In the genomic region with DNA sequence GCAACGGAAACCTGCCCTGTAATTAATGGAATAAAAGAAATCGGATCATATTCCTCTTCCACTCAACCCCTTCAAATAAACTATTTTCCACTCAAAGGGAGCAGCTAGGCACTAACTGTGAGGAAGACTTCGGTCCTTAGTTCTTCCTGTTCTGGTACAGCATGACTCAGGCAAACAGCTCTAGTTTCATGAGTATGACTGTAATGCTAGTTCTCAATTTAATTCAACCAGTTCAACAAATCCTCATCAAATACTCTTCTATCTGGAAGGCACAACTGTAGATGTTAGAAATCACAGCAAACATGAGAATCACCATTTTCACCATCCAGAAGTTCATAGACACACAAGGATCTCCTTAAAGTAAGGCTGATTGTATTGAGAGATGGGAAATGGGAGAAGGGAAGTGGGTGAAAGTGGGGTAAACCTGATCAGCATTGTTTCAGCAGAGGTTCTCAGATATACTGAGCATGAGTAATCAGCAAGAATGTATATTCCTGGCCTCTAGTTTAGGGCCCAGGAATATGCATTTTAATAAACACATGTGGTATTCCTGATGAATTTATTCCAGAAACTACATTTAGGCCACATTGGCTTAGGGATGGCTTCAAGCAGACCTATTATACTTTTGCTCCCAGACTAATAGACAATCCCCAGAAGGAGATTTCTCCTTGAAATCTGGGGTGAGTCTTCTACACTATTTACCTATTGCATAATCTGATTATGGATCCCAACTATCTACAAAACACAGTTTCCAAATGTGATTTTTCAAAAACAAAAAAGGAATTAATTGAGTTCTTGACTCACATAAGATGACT, we compare ENCODE assay signal across 10 cellular contexts.
A peak's percentile ranks its signal among the peaks of the same experiment; 100 is the strongest.
DNase-seq lines count a peak whose midpoint lies in the region; TF ChIP-seq lines count a peak whose summit lies in the region.
"Had no signal": no experiment of that assay in that cellular context is flagged by ENCODE, and none has a peak within 500 bp of the region (broad histone marks: within the 10 kb centered on the region; RNA-seq: fewer than 3 reads in every experiment).

No MANE protein-coding gene starts in this region.

- H3K4me2 ChIP-seq in neuronal stem cell (ENCODE audit: insufficient read depth, low read length, poor library complexity, severe bottlenecking): no peak overlapping the region

- DNase-seq in DMS 273 (lab: John Stamatoyannopoulos, UW; ENCODE audit: unreplicated experiment) (peak; percentile 23), DMS 273 treated with DMSO at 0.1 percent for 48 hours (lab: John Stamatoyannopoulos, UW) (no peak), M059J (ENCODE audit: low read depth) (peak; percentile 58), chondrocyte (ENCODE audit: low spot score) (no peak), neuronal stem cell (ENCODE audit: low spot score) (no peak), HuH-7 (ENCODE audit: low spot score) (no peak), NCI-H187 (lab: John Stamatoyannopoulos, UW) (no peak), A172 (ENCODE audit: low spot score) (no peak)
- DNase-seq: upper lobe of left lung had no signal

- no peak overlapping the region for H3K4me3 ChIP-seq in neuronal stem cell (ENCODE audit: low read length in 2 of 2)

- H2BK120ac ChIP-seq in neuronal stem cell (ENCODE audit: low read depth, low read length): no peak overlapping the region

- H3K4me1 ChIP-seq in neuronal stem cell (ENCODE audit: control insufficient read depth in 2 of 2, insufficient read depth in 1 of 2, low read depth in 1 of 2, low read length in 2 of 2): peaks cover 0 to 14% of the 10 kb centered on the region in 2 donors

- no peaks in the 10 kb centered on the region for H3K9me3 ChIP-seq in neuronal stem cell (replicated peaks in 1 of 2; ENCODE audit: control insufficient read depth in 2 of 2, insufficient read depth in 1 of 2, low read depth in 1 of 2, low read length in 2 of 2)
- H3K9me3 ChIP-seq: upper lobe of left lung had no signal

- H3K36me3 ChIP-seq in neuronal stem cell (replicated peaks in 1 of 2; ENCODE audit: control insufficient read depth in 2 of 2, insufficient read depth in 2 of 2, low read length in 2 of 2): no peaks in the 10 kb centered on the region
- H3K36me3 ChIP-seq: upper lobe of left lung had no signal

- H3K9me3 Mint-ChIP-seq in chondrocyte (ENCODE audit: low read depth): no peaks in the 10 kb centered on the region

- H3K9ac ChIP-seq in neuronal stem cell (ENCODE audit: low read depth, low read length, poor library complexity): no peak overlapping the region

- no peak overlapping the region for H4K8ac ChIP-seq in neuronal stem cell (ENCODE audit: low read depth, low read length)

- H4K91ac ChIP-seq in neuronal stem cell (ENCODE audit: low read depth, low read length, poor library complexity): no peak overlapping the region

- H2BK12ac ChIP-seq in neuronal stem cell (ENCODE audit: low read length): no peak overlapping the region

- H3K36me3 Mint-ChIP-seq in chondrocyte (ENCODE audit: low read depth): peaks cover 4% of the 10 kb centered on the region

- no peaks in the 10 kb centered on the region for H3K79me1 ChIP-seq in neuronal stem cell (ENCODE audit: low read depth, low read length)

- H2BK15ac ChIP-seq in neuronal stem cell (ENCODE audit: low read length): no peak overlapping the region

- no peaks in the 10 kb centered on the region for H3K27me3 ChIP-seq in neuronal stem cell (ENCODE audit: control insufficient read depth in 3 of 3, insufficient read depth in 3 of 3, low read depth in 1 of 3, low read length in 3 of 3)
- H3K27me3 ChIP-seq: upper lobe of left lung had no signal

- no peak overlapping the region for H3K23ac ChIP-seq in neuronal stem cell (ENCODE audit: low read depth, low read length, poor library complexity)

- H3K27me3 Mint-ChIP-seq in chondrocyte (ENCODE audit: low read depth): no peaks in the 10 kb centered on the region

- peaks cover 19% of the 10 kb centered on the region for H3K4me1 Mint-ChIP-seq in chondrocyte (ENCODE audit: low read depth)

- H3K27ac Mint-ChIP-seq in chondrocyte (ENCODE audit: unreplicated experiment): peak overlapping the region; percentile 41

- H2AK5ac ChIP-seq in neuronal stem cell (ENCODE audit: low read depth, low read length): no peak overlapping the region

- H3K4me3 Mint-ChIP-seq in chondrocyte (ENCODE audit: unreplicated experiment): peak overlapping the region; percentile 42

- H3K4ac ChIP-seq in neuronal stem cell (ENCODE audit: low read length): no peak overlapping the region

- no peak overlapping the region for H3K14ac ChIP-seq in neuronal stem cell (ENCODE audit: low read length)

- peak overlapping the region; percentile 24 for H2AFZ ChIP-seq in neuronal stem cell (ENCODE audit: low read length)

- no CpG with 5 or more reads among the region's 3 CpGs for WGBS in neuronal stem cell (ENCODE audit: extremely low coverage in 2 of 2, insufficient read length in 2 of 2, insufficient replicate concordance in 1 of 2), 2 donors

- no peak overlapping the region for H3K18ac ChIP-seq in neuronal stem cell (ENCODE audit: low read length)

- no peak for TF ChIP-seq CTCF in chondrocyte (IDR thresholded peaks at IDR 0.05)

- H3K27ac ChIP-seq in neuronal stem cell (replicated peaks; ENCODE audit: low read length): no peak overlapping the region
- H3K27ac ChIP-seq: 22Rv1, upper lobe of left lung had no signal

- H2BK5ac ChIP-seq in neuronal stem cell (ENCODE audit: low read length): no peak overlapping the region

Comparison
In these comparisons a context has a peak if more than half of its experiments do, and no peak if none do; other contexts are left out.
1. DNase-seq: peak in DMS 273 (single experiment) and M059J (single experiment); none in DMS 273 treated with DMSO at 0.1 percent for 48 hours (single experiment), chondrocyte (single experiment), neuronal stem cell (single experiment), HuH-7 (single experiment), NCI-H187 (0 of 2) and A172 (single experiment).